8 cellular contexts compared by ENCODE assay signal in genomic region chr16:31451681-31452351, GRCh38. TPM values are rescaled to one million over a fixed set of nuclear protein-coding genes. Genes with fewer than 3 reads are reported as not detected.
DNase-seq lines count a peak whose midpoint lies in the region; ATAC-seq and TF ChIP-seq lines count a peak whose summit lies in the region.

No MANE protein-coding gene starts in this region.

- H3K9me3 ChIP-seq in thymus (ENCODE audit: control insufficient read depth) = no peaks in the 10 kb centered on the region

- CTCF ChIA-PET in HEK293T (lab: Yijun Ruan, JAX) = interaction anchor here (0.7 to 1.4 kb wide), 5 partner anchors 9 to 510 kb away, joined by 3 to 10 read pairs (median 3); partner anchors contain the start of gene ZNF843
- CTCF ChIA-PET in activated CD4-positive, alpha-beta T cell treated with anti-CD3 and anti-CD28 coated beads, Interleukin-2, amount 10 ng/mL, durations not matched to agents 7 days and 5 days (lab: Charles Lee) = interaction anchor here (1.0 to 1.8 kb wide), 3 partner anchors 9 to 22 kb away, joined by 3 to 5 read pairs (median 5); partner anchors contain the start of gene ZNF843

- peak; percentile 87 for ATAC-seq in left lobe of liver
- no peak for ATAC-seq in HG02588 (IDR thresholded peaks at IDR 0.05; ENCODE audit: unreplicated experiment)

- H3K27ac Mint-ChIP-seq in activated CD4-positive, alpha-beta T cell treated with anti-CD3 and anti-CD28 coated beads, Interleukin-2, amount 10 ng/mL, durations not matched to agents 7 days and 5 days = no peak overlapping the region

- peaks cover 8% of the 10 kb centered on the region for H3K36me3 Mint-ChIP-seq in activated CD4-positive, alpha-beta T cell treated with anti-CD3 and anti-CD28 coated beads, Interleukin-2, amount 10 ng/mL, durations not matched to agents 7 days and 5 days (ENCODE audit: low read depth)

- no peaks in the 10 kb centered on the region for H3K9me3 Mint-ChIP-seq in activated CD4-positive, alpha-beta T cell treated with anti-CD3 and anti-CD28 coated beads, Interleukin-2, amount 10 ng/mL, durations not matched to agents 7 days and 5 days

- DNase-seq in COR-L47 (lab: John Stamatoyannopoulos, UW) = peak; percentile 67
- peak; percentile 70 for DNase-seq in HEK293T (ENCODE audit: extremely low spot score)
- DNase-seq in NCI-H524 treated with DMSO at 0.1 percent for 48 hours (lab: John Stamatoyannopoulos, UW) = peak; percentile 33
- peak; percentile 70 to 84 for DNase-seq in T47D (ENCODE audit: low read depth in 1 of 2, low spot score in 1 of 2)
- no peak for DNase-seq in left lobe of liver (ENCODE audit: low spot score)
- no peak for DNase-seq in activated CD4-positive, alpha-beta T cell treated with anti-CD3 and anti-CD28 coated beads, Interleukin-2, amount 10 ng/mL, durations not matched to agents 7 days and 5 days

- H3K27me3 ChIP-seq in thymus (ENCODE audit: control insufficient read depth, insufficient read depth) = no peaks in the 10 kb centered on the region

- POLR2A ChIA-PET in HEK293T (lab: Yijun Ruan, JAX) = interaction anchor here (1.1 to 3.5 kb wide), 5 partner anchors 8 to 272 kb away, joined by 3 to 20 read pairs (median 4); partner anchors contain the start of genes FUS and ZNF843
- POLR2A ChIA-PET in activated CD4-positive, alpha-beta T cell treated with anti-CD3 and anti-CD28 coated beads, Interleukin-2, amount 10 ng/mL, durations not matched to agents 7 days and 5 days (lab: Charles Lee) = interaction anchor here (0.7 kb wide), 1 partner anchor 312 kb away, joined by 3 read pairs; no protein-coding TSS in a partner anchor

- peaks cover 32% of the 10 kb centered on the region for H3K4me1 Mint-ChIP-seq in activated CD4-positive, alpha-beta T cell treated with anti-CD3 and anti-CD28 coated beads, Interleukin-2, amount 10 ng/mL, durations not matched to agents 7 days and 5 days

- no peaks in the 10 kb centered on the region for H3K36me3 ChIP-seq in thymus (ENCODE audit: control insufficient read depth, insufficient read depth)

- H3K4me3 ChIP-seq in thymus (ENCODE audit: low read length) = no peak overlapping the region

- WGBS in thymus = 68% methylated on average over 11 of the region's 11 CpGs

- in situ Hi-C loops in T47D (cut with HindIII; ENCODE audit: low pct_unique_long_range_greater_than_20kb, low sequenced_read_pairs) = no loop called here

- H3K4me3 Mint-ChIP-seq in activated CD4-positive, alpha-beta T cell treated with anti-CD3 and anti-CD28 coated beads, Interleukin-2, amount 10 ng/mL, durations not matched to agents 7 days and 5 days = no peak overlapping the region

- peaks cover 4% of the 10 kb centered on the region for H3K4me1 ChIP-seq in thymus (ENCODE audit: control insufficient read depth, insufficient read depth, low read length)

- H3K27me3 Mint-ChIP-seq in activated CD4-positive, alpha-beta T cell treated with anti-CD3 and anti-CD28 coated beads, Interleukin-2, amount 10 ng/mL, durations not matched to agents 7 days and 5 days = no peaks in the 10 kb centered on the region

- H3K27ac ChIP-seq in thymus (ENCODE audit: low read depth) = peak overlapping the region; percentile 0

TF ChIP-seq in HEK293T, 16 proteins besides CTCF, POLR2A, EP300 and RAD21:
- TF ChIP-seq SP1 (IDR thresholded peaks at IDR 0.05) (no peak), TARDBP (IDR thresholded peaks at IDR 0.05) (no peak), HDGF (IDR thresholded peaks at IDR 0.05; ENCODE audit: borderline replicate concordance) (no peak), ELF4 (IDR thresholded peaks at IDR 0.05) (no peak), FOXM1 (IDR thresholded peaks at IDR 0.05; ENCODE audit: borderline replicate concordance) (no peak), ZNF384 (IDR thresholded peaks at IDR 0.05) (no peak), LEF1 (IDR thresholded peaks at IDR 0.05; ENCODE audit: borderline replicate concordance) (no peak), BHLHE40 (IDR thresholded peaks at IDR 0.05; ENCODE audit: borderline replicate concordance) (no peak), ARNT (IDR thresholded peaks at IDR 0.05) (no peak), NFRKB (IDR thresholded peaks at IDR 0.05) (no peak), FOXA1 (IDR thresholded peaks at IDR 0.05) (no peak), CTBP1 (IDR thresholded peaks at IDR 0.05; ENCODE audit: borderline replicate concordance) (no peak), L3MBTL2 (conservative IDR thresholded peaks at IDR 0.05) (no peak; the same call in 1 of the 2 replicates), PKNOX1 (IDR thresholded peaks at IDR 0.05) (no peak), SUZ12 (IDR thresholded peaks at IDR 0.05) (no peak), FOXK2 (IDR thresholded peaks at IDR 0.05) (no peak)

RNA-seq across cellular contexts. Expression of gene ARMC5, which starts 7.5 kb away (rescaled TPM):
- 25.1 TPM for total RNA-seq in left lobe of liver
- polyA plus RNA-seq in thymus = 19.7 TPM
- 10 to 100 TPM; 11.4 to 12.3 TPM for total RNA-seq in activated CD4-positive, alpha-beta T cell treated with anti-CD3 and anti-CD28 coated beads, Interleukin-2, amount 10 ng/mL, durations not matched to agents 7 days and 5 days

RNA-seq across cellular contexts. Expression of gene ZNF843, which starts 9.2 kb away (rescaled TPM):
- 0.65 TPM for total RNA-seq in left lobe of liver
- polyA plus RNA-seq in thymus = 0.39 TPM
- under 1 TPM; 0.07 to 0.12 TPM for total RNA-seq in activated CD4-positive, alpha-beta T cell treated with anti-CD3 and anti-CD28 coated beads, Interleukin-2, amount 10 ng/mL, durations not matched to agents 7 days and 5 days

RNA-seq across cellular contexts. Expression of gene TGFB1I1, which starts 20.1 kb away (rescaled TPM):
- 3.1 TPM for total RNA-seq in left lobe of liver
- 9.2 TPM for polyA plus RNA-seq in thymus
- under 1 TPM; 0.20 to 0.48 TPM for total RNA-seq in activated CD4-positive, alpha-beta T cell treated with anti-CD3 and anti-CD28 coated beads, Interleukin-2, amount 10 ng/mL, durations not matched to agents 7 days and 5 days

RNA-seq across cellular contexts. Expression of gene COX6A2, which starts 23.7 kb away (rescaled TPM):
- total RNA-seq in left lobe of liver = 3.1 TPM
- polyA plus RNA-seq in thymus = 2.9 TPM
- not detected for total RNA-seq in activated CD4-positive, alpha-beta T cell treated with anti-CD3 and anti-CD28 coated beads, Interleukin-2, amount 10 ng/mL, durations not matched to agents 7 days and 5 days

RNA-seq across cellular contexts. Expression of gene SLC5A2, which starts 31.1 kb away (rescaled TPM):
- total RNA-seq in left lobe of liver = 0.15 TPM
- 2.8 TPM for polyA plus RNA-seq in thymus
- total RNA-seq in activated CD4-positive, alpha-beta T cell treated with anti-CD3 and anti-CD28 coated beads, Interleukin-2, amount 10 ng/mL, durations not matched to agents 7 days and 5 days = under 1 TPM in 1 of 2 experiments, not detected in 1; 0.52 TPM

Comparison
In these comparisons a context has a peak if more than half of its experiments do, and no peak if none do; other contexts are left out.
1. DNase-seq: peak in COR-L47 (single experiment), HEK293T (single experiment), NCI-H524 treated with DMSO at 0.1 percent for 48 hours (single experiment) and T47D (2 of 2); none in left lobe of liver (single experiment) and activated CD4-positive, alpha-beta T cell treated with anti-CD3 and anti-CD28 coated beads, Interleukin-2, amount 10 ng/mL, durations not matched to agents 7 days and 5 days (single experiment).